In the genomic region with DNA sequence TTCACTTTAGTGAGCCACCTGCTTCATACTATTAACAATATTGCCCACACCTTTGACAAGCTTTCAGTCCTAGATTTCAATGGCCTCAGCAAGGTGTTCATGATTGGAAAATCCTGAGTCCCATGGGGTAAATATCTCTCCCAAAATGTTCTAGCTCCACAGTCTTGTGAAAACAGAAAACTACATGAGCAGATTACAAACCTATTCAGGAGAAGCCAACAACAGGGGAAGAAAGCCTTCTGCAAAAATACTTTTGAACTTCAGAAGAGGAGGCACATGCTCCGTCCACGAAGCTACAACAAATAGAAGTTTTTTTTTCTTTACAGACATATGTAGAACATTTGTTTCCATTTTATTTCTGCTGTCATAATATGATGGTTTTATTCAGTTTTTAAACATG, we compare ENCODE assay signal across 17 cellular contexts.
DNase-seq lines count a peak whose midpoint lies in the region; ATAC-seq and TF ChIP-seq lines count a peak whose summit lies in the region.
"Had no signal": no experiment of that assay in that cellular context is flagged by ENCODE, and none has a peak within 500 bp of the region (broad histone marks: within the 10 kb centered on the region; RNA-seq: fewer than 3 reads in every experiment).

No MANE protein-coding gene starts in this region.

- 71 to 72% methylated on average over 2 of the region's 2 CpGs for WGBS in GM23248 (ENCODE audit: low coverage in 1 of 2, low lambda C conversion rate in 2 of 2, missing lambda C conversion rate in 2 of 2), 2 experiments
- 93% methylated on average over 2 of the region's 2 CpGs for WGBS in hepatocyte (ENCODE audit: low lambda C conversion rate, missing lambda C conversion rate)
- WGBS in suprapubic skin, result 76% methylated on average over 2 of the region's 2 CpGs
- WGBS in adrenal gland, 4 donors, result 88 to 98% (median 92%) methylated on average over 2 of the region's 2 CpGs

- intact Hi-C loops in sciatic nerve (cut with DNase I) (loop anchor here (10.0 kb wide), 1 partner anchor 910 kb away; no protein-coding TSS in a partner anchor), adrenal gland (cut with DNase I) (loop anchor here (10.0 kb wide), 2 partner anchors 880 to 910 kb away; no protein-coding TSS in a partner anchor)

- H3K79me2 ChIP-seq in GM23248 (ENCODE audit: insufficient read depth) (no peaks in the 10 kb centered on the region), hepatocyte (no peaks in the 10 kb centered on the region)

- H3K36me3 ChIP-seq in GM23248 (ENCODE audit: low read depth) (no peaks in the 10 kb centered on the region), SK-N-MC (ENCODE audit: insufficient read depth, low read length) (no peaks in the 10 kb centered on the region), hepatocyte (replicated peaks; ENCODE audit: insufficient read depth, low read depth) (no peaks in the 10 kb centered on the region), suprapubic skin (no peaks in the 10 kb centered on the region), adrenal gland (replicated peaks in 1 of 2) (no peaks in the 10 kb centered on the region)
- H3K36me3 ChIP-seq: BLaER1 treated with 17β-estradiol and CSF1 and Interleukin-3, amounts not matched to agents 10 nM and 100 nM; HAP-1; SJSA1 had no signal

- H3K4me3 ChIP-seq in GM23248 (no peak overlapping the region), SK-N-MC (peak overlapping the region; percentile 32; the same call in 1 of the 2 replicates), hepatocyte (no peak overlapping the region), suprapubic skin (no peak overlapping the region), adrenal gland (no peak overlapping the region)
- H3K4me3 ChIP-seq: BLaER1 treated with 17β-estradiol and CSF1 and Interleukin-3, amounts not matched to agents 10 nM and 100 nM; HAP-1; SJSA1 had no signal

- DNase-seq in GM23248 (no peak), SK-N-MC (ENCODE audit: low read depth, low spot score) (no peak), hepatocyte (ENCODE audit: low spot score) (no peak), sciatic nerve (ENCODE audit: low spot score) (no peak), suprapubic skin (ENCODE audit: low spot score in 2 of 2) (no peak), cortex of kidney (lab: John Stamatoyannopoulos, UW) (no peak), adrenal gland (no peak)
- DNase-seq: GOT3, NCI-H1092, NCI-H1436, NCI-H2171, NCI-H510A had no signal

- H3K4me1 ChIP-seq in GM23248 (ENCODE audit: insufficient read depth) (no peaks in the 10 kb centered on the region), hepatocyte (ENCODE audit: insufficient read depth) (no peaks in the 10 kb centered on the region), suprapubic skin (no peaks in the 10 kb centered on the region), adrenal gland (replicated peaks in 1 of 2) (no peaks in the 10 kb centered on the region)
- H3K4me1 ChIP-seq: HAP-1, SJSA1 had no signal

- ATAC-seq in sciatic nerve (peak; percentile 10), GM18867 (IDR thresholded peaks at IDR 0.05; ENCODE audit: unreplicated experiment) (no peak)

- H3K9ac ChIP-seq in GM23248, result no peak overlapping the region
- no peak overlapping the region for H3K9ac ChIP-seq in SK-N-MC (ENCODE audit: insufficient read length)
- H3K9ac ChIP-seq: BLaER1 treated with 17β-estradiol and CSF1 and Interleukin-3, amounts not matched to agents 10 nM and 100 nM; KMS-11 had no signal

- H3K27me3 ChIP-seq in GM23248 (replicated peaks; ENCODE audit: insufficient read depth), result 0 out of 2 replicates have a peak, but pooled peaks cover 8% of the 10 kb centered on the region
- H3K27me3 ChIP-seq in hepatocyte, result peaks cover 2% of the 10 kb centered on the region
- H3K27me3 ChIP-seq in suprapubic skin, result no peaks in the 10 kb centered on the region
- H3K27me3 ChIP-seq in adrenal gland, result no peaks in the 10 kb centered on the region
- H3K27me3 ChIP-seq: SJSA1 had no signal

- no peak overlapping the region for H3K27ac ChIP-seq in GM23248
- no peak overlapping the region for H3K27ac ChIP-seq in SK-N-MC
- no peak overlapping the region for H3K27ac ChIP-seq in hepatocyte
- no peak overlapping the region for H3K27ac ChIP-seq in suprapubic skin
- H3K27ac ChIP-seq in adrenal gland, result no peak overlapping the region
- H3K27ac ChIP-seq: BLaER1 treated with 17β-estradiol and CSF1 and Interleukin-3, amounts not matched to agents 10 nM and 100 nM; KMS-11; SJSA1 had no signal

- H4K20me1 ChIP-seq in GM23248 (ENCODE audit: insufficient read depth) (no peaks in the 10 kb centered on the region), hepatocyte (ENCODE audit: insufficient read depth, poor library complexity, severe bottlenecking) (no peaks in the 10 kb centered on the region)
- H4K20me1 ChIP-seq: BLaER1 treated with 17β-estradiol and CSF1 and Interleukin-3, amounts not matched to agents 10 nM and 100 nM had no signal

- no peak for TF ChIP-seq EP300 in suprapubic skin (IDR thresholded peaks at IDR 0.05)

- in situ Hi-C loops in GM23248 (cut with MboI), result loop anchor here (25.0 kb wide), 2 partner anchors 873 to 1973 kb away; no protein-coding TSS in a partner anchor

- H2AFZ ChIP-seq in GM23248 (no peak overlapping the region), hepatocyte (no peak overlapping the region)

- no peaks in the 10 kb centered on the region for H3F3A ChIP-seq in GM23248 (ENCODE audit: insufficient read depth)

- TF ChIP-seq CTCF in hepatocyte (IDR thresholded peaks at IDR 0.05; ENCODE audit: poor library complexity) (no peak), suprapubic skin (IDR thresholded peaks at IDR 0.05) (no peak), adrenal gland (IDR thresholded peaks at IDR 0.05) (no peak)

- TF ChIP-seq POLR2A in suprapubic skin (IDR thresholded peaks at IDR 0.05) (no peak), adrenal gland (IDR thresholded peaks at IDR 0.05) (no peak)

- H3K9me3 ChIP-seq in GM23248 (ENCODE audit: low read depth) (no peaks in the 10 kb centered on the region), SK-N-MC (ENCODE audit: low read depth, low read length) (no peaks in the 10 kb centered on the region), hepatocyte (ENCODE audit: low read depth) (no peaks in the 10 kb centered on the region), suprapubic skin (no peaks in the 10 kb centered on the region), adrenal gland (replicated peaks in 1 of 3) (no peaks in the 10 kb centered on the region)
- H3K9me3 ChIP-seq: HAP-1, SJSA1 had no signal

- no peaks in the 10 kb centered on the region for H3K9me2 ChIP-seq in GM23248 (ENCODE audit: insufficient read depth)
- no peaks in the 10 kb centered on the region for H3K9me2 ChIP-seq in hepatocyte (replicated peaks; ENCODE audit: insufficient read depth)

- peak overlapping the region; percentile 37 for H3K4me2 ChIP-seq in GM23248 (ENCODE audit: unreplicated experiment)
- peak overlapping the region; percentile 53 for H3K4me2 ChIP-seq in hepatocyte
- H3K4me2 ChIP-seq: BLaER1 treated with 17β-estradiol and CSF1 and Interleukin-3, amounts not matched to agents 10 nM and 100 nM; KMS-11 had no signal
